10 cellular contexts compared by ENCODE assay signal in the genomic region with DNA sequence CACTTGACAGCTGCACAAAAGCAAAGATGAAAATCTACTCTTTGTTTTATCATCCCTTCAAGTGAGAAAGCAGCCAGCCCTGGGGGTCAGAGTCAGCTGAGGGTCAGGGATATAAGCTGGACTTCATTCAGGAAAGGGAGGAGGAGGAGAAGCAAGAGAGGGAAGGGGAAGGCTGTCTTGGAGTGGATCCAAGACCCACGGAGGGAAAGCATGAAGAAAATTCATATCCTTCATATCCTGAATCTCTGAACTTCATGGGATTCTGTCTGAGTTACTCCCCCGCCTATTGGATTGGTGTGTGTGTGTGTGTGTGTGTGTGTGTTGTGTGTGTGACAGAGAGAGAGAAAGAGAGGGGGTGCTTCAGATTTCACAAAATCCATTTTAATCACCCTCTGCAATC.
"Had no signal": no experiment of that assay in that cellular context is flagged by ENCODE, and none has a peak within 500 bp of the region (broad histone marks: within the 10 kb centered on the region; RNA-seq: fewer than 3 reads in every experiment).

No MANE protein-coding gene starts in this region.

- H3K4me1 Mint-ChIP-seq: activated naive CD4-positive, alpha-beta T cell treated with anti-CD3 and anti-CD28 coated beads, Interleukin-2, amount 10 ng/mL, durations not matched to agents 7 days and 5 days; naive B cell had no signal

- H3K9me3 Mint-ChIP-seq: activated naive CD4-positive, alpha-beta T cell treated with anti-CD3 and anti-CD28 coated beads, Interleukin-2, amount 10 ng/mL, durations not matched to agents 7 days and 5 days; activated T-helper 2 cell treated with anti-CD3 and anti-CD28 coated beads, Interferon-gamma antibody, Interleukin-2, Interleukin-4, amounts not matched to agents 10 μg/mL and 5 μg/mL and 100 μg/mL, durations not matched to agents 14 hours and 24 hours and 36 hours had no signal

- H3K4me3 Mint-ChIP-seq: activated naive CD4-positive, alpha-beta T cell treated with anti-CD3 and anti-CD28 coated beads, Interleukin-2, amount 10 ng/mL, durations not matched to agents 7 days and 5 days; naive B cell; stimulated activated naive CD8-positive, alpha-beta T cell treated with anti-CD3 and anti-CD28 coated beads, Interleukin-15, Interleukin-2, amounts not matched to agents 100 ng/mL and 50 ng/mL, for 24 hours had no signal

- H3K36me3 Mint-ChIP-seq: activated naive CD4-positive, alpha-beta T cell treated with anti-CD3 and anti-CD28 coated beads, Interleukin-2, amount 10 ng/mL, durations not matched to agents 7 days and 5 days; naive B cell had no signal

- H3K27ac Mint-ChIP-seq: activated naive CD4-positive, alpha-beta T cell treated with anti-CD3 and anti-CD28 coated beads, Interleukin-2, amount 10 ng/mL, durations not matched to agents 7 days and 5 days; activated T-helper 2 cell treated with anti-CD3 and anti-CD28 coated beads, Interferon-gamma antibody, Interleukin-2, Interleukin-4, amounts not matched to agents 10 μg/mL and 5 μg/mL and 100 μg/mL, durations not matched to agents 14 hours and 24 hours and 36 hours; naive B cell; stimulated activated naive CD8-positive, alpha-beta T cell treated with anti-CD3 and anti-CD28 coated beads, Interleukin-15, Interleukin-2, amounts not matched to agents 100 ng/mL and 50 ng/mL, for 24 hours had no signal

- H3K27me3 Mint-ChIP-seq: activated naive CD4-positive, alpha-beta T cell treated with anti-CD3 and anti-CD28 coated beads, Interleukin-2, amount 10 ng/mL, durations not matched to agents 7 days and 5 days had no signal

- DNase-seq: activated naive CD4-positive, alpha-beta T cell treated with anti-CD3 and anti-CD28 coated beads, Interleukin-2, amount 10 ng/mL, durations not matched to agents 7 days and 5 days; brain microvascular endothelial cell; dorsolateral prefrontal cortex; lower lobe of right lung; midbrain; naive B cell; occipital lobe; stimulated activated CD4-positive, alpha-beta T cell treated with anti-CD3 and anti-CD28 coated beads, Interleukin-4, amount 100 ng/mL, for 24 hours had no signal
